Comparison of ENCODE assay signal across 28 cellular contexts in genomic region chr7:149002604-149003003, GRCh38.
"Had no signal": no experiment of that assay in that cellular context is flagged by ENCODE, and none has a peak within 500 bp of the region (broad histone marks: within the 10 kb centered on the region; RNA-seq: fewer than 3 reads in every experiment).

No MANE protein-coding gene starts in this region.

- H3K27me3 ChIP-seq: brain microvascular endothelial cell, dorsolateral prefrontal cortex, heart right ventricle had no signal

- DNase-seq: activated CD4-positive, alpha-beta memory T cell treated with anti-CD3 and anti-CD28 coated beads, Interleukin-2, amount 10 ng/mL, durations not matched to agents 7 days and 5 days; activated CD4-positive, alpha-beta T cell treated with anti-CD3 and anti-CD28 coated beads for 36 hours; activated CD4-positive, alpha-beta T cell treated with anti-CD3 and anti-CD28 coated beads, Interleukin-2, amount 10 ng/mL, durations not matched to agents 24 days and 14 days; activated CD4-positive, alpha-beta T cell treated with anti-CD3 and anti-CD28 coated beads, Interleukin-2, amount 50 U/mL, for 4 hours; activated CD4-positive, CD25-positive, alpha-beta regulatory T cell; activated CD4-positive, CD25-positive, alpha-beta regulatory T cell treated with anti-CD3 and anti-CD28 coated beads, Interleukin-2, amount 50 U/mL, for 72 hours; activated CD8-positive, alpha-beta memory T cell treated with anti-CD3 and anti-CD28 coated beads, Interleukin-2, amount 50 U/mL, for 48 hours; activated gamma-delta T cell; activated naive CD4-positive, alpha-beta T cell; activated naive CD4-positive, alpha-beta T cell treated with anti-CD3 and anti-CD28 coated beads, Interleukin-2, amount 10 ng/mL, durations not matched to agents 7 days and 5 days; activated T-cell treated with anti-CD3 and anti-CD28 coated beads for 4 hours; activated T-cell treated with anti-CD3 and anti-CD28 coated beads, Interleukin-2, amount 50 U/mL, for 24 hours; activated T-cell treated with anti-CD3 and anti-CD28 coated beads, Interleukin-2, amount 50 U/mL, for 72 hours; amniotic stem cell; anterior cingulate cortex; brain microvascular endothelial cell; dorsolateral prefrontal cortex; effector memory CD4-positive, alpha-beta T cell; endodermal cell; foreskin fibroblast; glutamatergic neuron; heart right ventricle; T-helper 1 cell; T-helper 17 cell had no signal

- FAIRE-seq: astrocyte, frontal cortex had no signal

- H3K9me3 ChIP-seq: heart right ventricle had no signal

- ATAC-seq: activated CD4-positive, alpha-beta T cell treated with anti-CD3 and anti-CD28 coated beads for 36 hours; activated T-cell treated with anti-CD3 and anti-CD28 coated beads, Interleukin-2, amount 50 U/mL, for 72 hours; esophagus mucosa; heart right ventricle; T-helper 17 cell had no signal

- H3K27ac ChIP-seq: brain microvascular endothelial cell, coronary artery, dorsolateral prefrontal cortex, heart right ventricle had no signal

- H3K4me3 ChIP-seq: coronary artery, dorsolateral prefrontal cortex, heart right ventricle had no signal
